20 cellular contexts compared by ENCODE assay signal in the genomic region with DNA sequence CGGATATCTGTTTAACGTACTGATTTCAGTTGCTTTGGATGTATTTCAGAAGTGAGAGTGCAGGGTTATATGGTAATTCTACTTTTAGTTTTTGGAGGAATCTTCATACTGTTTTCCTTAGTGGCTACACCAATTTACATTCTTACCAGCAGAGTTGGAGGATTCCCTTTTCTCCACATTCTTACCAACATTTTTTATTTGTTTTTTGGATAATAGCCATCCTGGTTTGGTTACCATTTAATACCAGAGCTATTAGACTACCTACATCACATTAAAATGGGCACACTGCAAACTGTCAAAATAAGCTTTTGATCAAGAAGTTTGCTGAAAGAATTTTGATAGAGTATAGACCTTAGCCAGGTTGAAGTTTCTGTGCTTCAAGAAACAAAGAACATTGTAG.
"Had no signal": no experiment of that assay in that cellular context is flagged by ENCODE, and none has a peak within 500 bp of the region (broad histone marks: within the 10 kb centered on the region; RNA-seq: fewer than 3 reads in every experiment).

No MANE protein-coding gene starts in this region.

- H3K4me1 ChIP-seq: gastroesophageal sphincter, parathyroid adenoma, tibial nerve, upper lobe of right lung, uterus had no signal

- H3K27me3 ChIP-seq: dorsolateral prefrontal cortex, gastroesophageal sphincter, heart left ventricle, hepatocyte, neutrophil, tibial nerve, upper lobe of right lung, uterus had no signal

- DNase-seq: dorsolateral prefrontal cortex; effector CD4-positive, alpha-beta T cell; foreskin fibroblast; heart left ventricle; kidney; mucosa of descending colon; naive B cell; stimulated activated naive B cell treated with anti-CD40 and anti-IgM and Interleukin-4, amounts not matched to agents 10 μg/mL and 1 μg/mL and 100 μg/mL, for 72 hours; upper lobe of right lung; uterus had no signal

- H3K4me3 ChIP-seq: dorsolateral prefrontal cortex, gastroesophageal sphincter, heart left ventricle, hepatocyte, lung, mucosa of descending colon, thoracic aorta, tibial nerve, upper lobe of right lung, uterus had no signal

- H3K9me3 ChIP-seq: gastroesophageal sphincter, heart left ventricle, mucosa of descending colon, neutrophil, thoracic aorta, tibial nerve, upper lobe of right lung, uterus had no signal

- ATAC-seq: gastroesophageal sphincter; heart left ventricle; left lobe of liver; mucosa of descending colon; natural killer cell treated with Interleukin-12 subunit alpha and Interleukin-12 subunit beta and Interleukin-15 and Interleukin-18, amount 100 ng/mL, for 72 hours; sciatic nerve; stimulated activated naive B cell treated with anti-CD40 and anti-IgM and Interleukin-4, amounts not matched to agents 10 μg/mL and 1 μg/mL and 100 μg/mL, for 72 hours; upper lobe of right lung had no signal

- H3K27ac ChIP-seq: dorsolateral prefrontal cortex, gastroesophageal sphincter, heart left ventricle, hepatocyte, neutrophil, parathyroid adenoma, thoracic aorta, tibial nerve, upper lobe of right lung, uterus had no signal

- H3K36me3 ChIP-seq: gastroesophageal sphincter, heart left ventricle, neutrophil, thoracic aorta, tibial nerve, upper lobe of right lung, uterus had no signal
